ENCODE assay signal across 1 cellular context in the genomic region with DNA sequence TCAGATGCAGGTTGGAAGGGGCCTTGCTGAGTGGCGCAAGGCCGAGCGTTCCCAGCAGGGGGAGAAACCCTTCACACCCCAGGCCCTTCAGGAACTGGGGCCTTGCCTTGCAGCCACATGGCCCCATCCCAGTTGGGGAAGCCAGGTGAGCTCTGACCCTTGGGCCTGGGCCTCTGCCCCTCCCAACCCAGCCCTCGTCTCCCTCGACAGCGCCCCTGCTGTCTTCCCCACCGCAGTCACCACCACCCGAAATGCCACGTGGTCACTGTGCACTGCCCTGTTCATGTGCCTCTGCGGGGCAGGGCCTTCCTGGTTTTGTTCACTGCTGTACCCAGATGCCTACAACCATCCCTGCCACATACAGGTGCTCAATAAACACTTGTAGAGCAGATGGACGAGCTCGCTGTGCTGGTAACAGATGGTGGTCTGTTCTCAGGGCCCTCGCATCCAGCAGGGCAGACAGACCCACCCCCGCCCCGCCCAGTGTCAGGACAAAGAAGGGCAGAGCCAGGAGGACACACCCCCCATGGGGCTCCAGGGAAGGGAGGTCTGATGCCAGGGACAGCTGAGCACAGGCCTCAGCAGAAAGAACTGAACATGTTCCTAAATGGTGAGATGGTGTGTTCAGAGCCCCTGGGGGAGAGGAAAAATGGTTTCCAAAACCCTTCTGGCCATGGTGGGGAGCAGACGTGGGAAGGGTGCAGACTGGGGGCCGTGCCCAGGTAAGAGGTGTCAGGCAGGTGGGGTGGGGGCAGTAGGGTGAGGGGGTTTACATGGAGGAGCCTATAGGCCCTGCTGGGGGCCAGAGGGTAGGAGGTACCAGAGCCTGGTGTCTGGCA.
TF ChIP-seq lines count a peak whose summit lies in the region.

No MANE protein-coding gene starts in this region.

TF ChIP-seq in HepG2, 621 proteins besides CTCF, POLR2A, EP300 and RAD21 (continued from another document and continues in another):
- TF ChIP-seq, protein P1, sequence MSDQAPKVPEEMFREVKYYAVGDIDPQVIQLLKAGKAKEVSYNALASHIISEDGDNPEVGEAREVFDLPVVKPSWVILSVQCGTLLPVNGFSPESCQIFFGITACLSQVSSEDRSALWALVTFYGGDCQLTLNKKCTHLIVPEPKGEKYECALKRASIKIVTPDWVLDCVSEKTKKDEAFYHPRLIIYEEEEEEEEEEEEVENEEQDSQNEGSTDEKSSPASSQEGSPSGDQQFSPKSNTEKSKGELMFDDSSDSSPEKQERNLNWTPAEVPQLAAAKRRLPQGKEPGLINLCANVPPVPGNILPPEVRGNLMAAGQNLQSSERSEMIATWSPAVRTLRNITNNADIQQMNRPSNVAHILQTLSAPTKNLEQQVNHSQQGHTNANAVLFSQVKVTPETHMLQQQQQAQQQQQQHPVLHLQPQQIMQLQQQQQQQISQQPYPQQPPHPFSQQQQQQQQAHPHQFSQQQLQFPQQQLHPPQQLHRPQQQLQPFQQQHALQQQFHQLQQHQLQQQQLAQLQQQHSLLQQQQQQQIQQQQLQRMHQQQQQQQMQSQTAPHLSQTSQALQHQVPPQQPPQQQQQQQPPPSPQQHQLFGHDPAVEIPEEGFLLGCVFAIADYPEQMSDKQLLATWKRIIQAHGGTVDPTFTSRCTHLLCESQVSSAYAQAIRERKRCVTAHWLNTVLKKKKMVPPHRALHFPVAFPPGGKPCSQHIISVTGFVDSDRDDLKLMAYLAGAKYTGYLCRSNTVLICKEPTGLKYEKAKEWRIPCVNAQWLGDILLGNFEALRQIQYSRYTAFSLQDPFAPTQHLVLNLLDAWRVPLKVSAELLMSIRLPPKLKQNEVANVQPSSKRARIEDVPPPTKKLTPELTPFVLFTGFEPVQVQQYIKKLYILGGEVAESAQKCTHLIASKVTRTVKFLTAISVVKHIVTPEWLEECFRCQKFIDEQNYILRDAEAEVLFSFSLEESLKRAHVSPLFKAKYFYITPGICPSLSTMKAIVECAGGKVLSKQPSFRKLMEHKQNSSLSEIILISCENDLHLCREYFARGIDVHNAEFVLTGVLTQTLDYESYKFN (CRISPR knock-in tag; conservative IDR thresholded peaks at IDR 0.05), result peak; percentile 48
- TF ChIP-seq SP5 (CRISPR knock-in tag; IDR thresholded peaks at IDR 0.05; ENCODE audit: borderline replicate concordance, low read depth) (peak; percentile 78), RORA (CRISPR knock-in tag; IDR thresholded peaks at IDR 0.05) (no peak), HDAC2 (CRISPR knock-in tag; IDR thresholded peaks at IDR 0.05) (peak; percentile 79; the same call in 1 of the 2 replicates), ZNF616 (CRISPR knock-in tag; IDR thresholded peaks at IDR 0.05; ENCODE audit: low read depth) (0 out of 2 replicates have a peak, but pooled peaks have one; percentile 56), PHF21A (CRISPR knock-in tag; IDR thresholded peaks at IDR 0.05) (peak; percentile 79), ZNF644 (CRISPR knock-in tag; IDR thresholded peaks at IDR 0.05; ENCODE audit: low read depth) (peak; percentile 66; the same call in 1 of the 2 replicates), CREB1 (IDR thresholded peaks at IDR 0.05) (0 out of 2 replicates have a peak, but pooled peaks have one; percentile 19), CREB1 (CRISPR knock-in tag; IDR thresholded peaks at IDR 0.05) (no peak), IKZF1 (IDR thresholded peaks at IDR 0.05) (no peak), FOXA1 (IDR thresholded peaks at IDR 0.05) (no peak), FOXA1 (CRISPR knock-in tag; IDR thresholded peaks at IDR 0.05) (0 out of 2 replicates have a peak, but pooled peaks have one; percentile 40), AHR (CRISPR knock-in tag; IDR thresholded peaks at IDR 0.05) (no peak), STAT5B (CRISPR knock-in tag; IDR thresholded peaks at IDR 0.05) (no peak), TARDBP (CRISPR knock-in tag; IDR thresholded peaks at IDR 0.05) (peak; percentile 83), ZMYM4 (CRISPR knock-in tag; IDR thresholded peaks at IDR 0.05) (peak; percentile 52; the same call in 1 of the 2 replicates), ZNF138 (CRISPR knock-in tag; IDR thresholded peaks at IDR 0.05; ENCODE audit: low read depth) (no peak), ZNF552 (CRISPR knock-in tag; IDR thresholded peaks at IDR 0.05; ENCODE audit: borderline replicate concordance) (peak; percentile 45; the same call in 1 of the 2 replicates), ZNF556 (CRISPR knock-in tag; IDR thresholded peaks at IDR 0.05; ENCODE audit: borderline replicate concordance) (peak; percentile 54; the same call in 1 of the 2 replicates), KAT7 (CRISPR knock-in tag; IDR thresholded peaks at IDR 0.05; ENCODE audit: borderline replicate concordance) (peak; percentile 65; the same call in 1 of the 2 replicates), ZNF749 (CRISPR knock-in tag; IDR thresholded peaks at IDR 0.05; ENCODE audit: borderline replicate concordance) (peak; percentile 71; the same call in 1 of the 2 replicates), NAIF1 (CRISPR knock-in tag; IDR thresholded peaks at IDR 0.05; ENCODE audit: borderline replicate concordance) (no peak), MYC (CRISPR knock-in tag; IDR thresholded peaks at IDR 0.05; ENCODE audit: borderline replicate concordance) (peak; percentile 100), ARHGAP35 (CRISPR knock-in tag; IDR thresholded peaks at IDR 0.05; ENCODE audit: borderline replicate concordance) (0 out of 2 replicates have a peak, but pooled peaks have one; percentile 52)
- TF ChIP-seq, protein P2, sequence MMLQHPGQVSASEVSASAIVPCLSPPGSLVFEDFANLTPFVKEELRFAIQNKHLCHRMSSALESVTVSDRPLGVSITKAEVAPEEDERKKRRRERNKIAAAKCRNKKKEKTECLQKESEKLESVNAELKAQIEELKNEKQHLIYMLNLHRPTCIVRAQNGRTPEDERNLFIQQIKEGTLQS (CRISPR knock-in tag; IDR thresholded peaks at IDR 0.05), result 0 out of 2 replicates have a peak, but pooled peaks have one; percentile 37
- TF ChIP-seq, protein P3, sequence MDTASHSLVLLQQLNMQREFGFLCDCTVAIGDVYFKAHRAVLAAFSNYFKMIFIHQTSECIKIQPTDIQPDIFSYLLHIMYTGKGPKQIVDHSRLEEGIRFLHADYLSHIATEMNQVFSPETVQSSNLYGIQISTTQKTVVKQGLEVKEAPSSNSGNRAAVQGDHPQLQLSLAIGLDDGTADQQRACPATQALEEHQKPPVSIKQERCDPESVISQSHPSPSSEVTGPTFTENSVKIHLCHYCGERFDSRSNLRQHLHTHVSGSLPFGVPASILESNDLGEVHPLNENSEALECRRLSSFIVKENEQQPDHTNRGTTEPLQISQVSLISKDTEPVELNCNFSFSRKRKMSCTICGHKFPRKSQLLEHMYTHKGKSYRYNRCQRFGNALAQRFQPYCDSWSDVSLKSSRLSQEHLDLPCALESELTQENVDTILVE (CRISPR knock-in tag; IDR thresholded peaks at IDR 0.05), result 0 out of 2 replicates have a peak, but pooled peaks have one; percentile 30
- TF ChIP-seq, protein P4, sequence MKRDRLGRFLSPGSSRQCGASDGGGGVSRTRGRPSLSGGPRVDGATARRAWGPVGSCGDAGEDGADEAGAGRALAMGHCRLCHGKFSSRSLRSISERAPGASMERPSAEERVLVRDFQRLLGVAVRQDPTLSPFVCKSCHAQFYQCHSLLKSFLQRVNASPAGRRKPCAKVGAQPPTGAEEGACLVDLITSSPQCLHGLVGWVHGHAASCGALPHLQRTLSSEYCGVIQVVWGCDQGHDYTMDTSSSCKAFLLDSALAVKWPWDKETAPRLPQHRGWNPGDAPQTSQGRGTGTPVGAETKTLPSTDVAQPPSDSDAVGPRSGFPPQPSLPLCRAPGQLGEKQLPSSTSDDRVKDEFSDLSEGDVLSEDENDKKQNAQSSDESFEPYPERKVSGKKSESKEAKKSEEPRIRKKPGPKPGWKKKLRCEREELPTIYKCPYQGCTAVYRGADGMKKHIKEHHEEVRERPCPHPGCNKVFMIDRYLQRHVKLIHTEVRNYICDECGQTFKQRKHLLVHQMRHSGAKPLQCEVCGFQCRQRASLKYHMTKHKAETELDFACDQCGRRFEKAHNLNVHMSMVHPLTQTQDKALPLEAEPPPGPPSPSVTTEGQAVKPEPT (CRISPR knock-in tag; IDR thresholded peaks at IDR 0.05; ENCODE audit: low read depth), result peak; percentile 68; the same call in 1 of the 2 replicates
- TF ChIP-seq, protein P5, sequence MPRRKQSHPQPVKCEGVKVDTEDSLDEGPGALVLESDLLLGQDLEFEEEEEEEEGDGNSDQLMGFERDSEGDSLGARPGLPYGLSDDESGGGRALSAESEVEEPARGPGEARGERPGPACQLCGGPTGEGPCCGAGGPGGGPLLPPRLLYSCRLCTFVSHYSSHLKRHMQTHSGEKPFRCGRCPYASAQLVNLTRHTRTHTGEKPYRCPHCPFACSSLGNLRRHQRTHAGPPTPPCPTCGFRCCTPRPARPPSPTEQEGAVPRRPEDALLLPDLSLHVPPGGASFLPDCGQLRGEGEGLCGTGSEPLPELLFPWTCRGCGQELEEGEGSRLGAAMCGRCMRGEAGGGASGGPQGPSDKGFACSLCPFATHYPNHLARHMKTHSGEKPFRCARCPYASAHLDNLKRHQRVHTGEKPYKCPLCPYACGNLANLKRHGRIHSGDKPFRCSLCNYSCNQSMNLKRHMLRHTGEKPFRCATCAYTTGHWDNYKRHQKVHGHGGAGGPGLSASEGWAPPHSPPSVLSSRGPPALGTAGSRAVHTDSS (CRISPR knock-in tag; conservative IDR thresholded peaks at IDR 0.05), result no peak
- TF ChIP-seq, protein P6, sequence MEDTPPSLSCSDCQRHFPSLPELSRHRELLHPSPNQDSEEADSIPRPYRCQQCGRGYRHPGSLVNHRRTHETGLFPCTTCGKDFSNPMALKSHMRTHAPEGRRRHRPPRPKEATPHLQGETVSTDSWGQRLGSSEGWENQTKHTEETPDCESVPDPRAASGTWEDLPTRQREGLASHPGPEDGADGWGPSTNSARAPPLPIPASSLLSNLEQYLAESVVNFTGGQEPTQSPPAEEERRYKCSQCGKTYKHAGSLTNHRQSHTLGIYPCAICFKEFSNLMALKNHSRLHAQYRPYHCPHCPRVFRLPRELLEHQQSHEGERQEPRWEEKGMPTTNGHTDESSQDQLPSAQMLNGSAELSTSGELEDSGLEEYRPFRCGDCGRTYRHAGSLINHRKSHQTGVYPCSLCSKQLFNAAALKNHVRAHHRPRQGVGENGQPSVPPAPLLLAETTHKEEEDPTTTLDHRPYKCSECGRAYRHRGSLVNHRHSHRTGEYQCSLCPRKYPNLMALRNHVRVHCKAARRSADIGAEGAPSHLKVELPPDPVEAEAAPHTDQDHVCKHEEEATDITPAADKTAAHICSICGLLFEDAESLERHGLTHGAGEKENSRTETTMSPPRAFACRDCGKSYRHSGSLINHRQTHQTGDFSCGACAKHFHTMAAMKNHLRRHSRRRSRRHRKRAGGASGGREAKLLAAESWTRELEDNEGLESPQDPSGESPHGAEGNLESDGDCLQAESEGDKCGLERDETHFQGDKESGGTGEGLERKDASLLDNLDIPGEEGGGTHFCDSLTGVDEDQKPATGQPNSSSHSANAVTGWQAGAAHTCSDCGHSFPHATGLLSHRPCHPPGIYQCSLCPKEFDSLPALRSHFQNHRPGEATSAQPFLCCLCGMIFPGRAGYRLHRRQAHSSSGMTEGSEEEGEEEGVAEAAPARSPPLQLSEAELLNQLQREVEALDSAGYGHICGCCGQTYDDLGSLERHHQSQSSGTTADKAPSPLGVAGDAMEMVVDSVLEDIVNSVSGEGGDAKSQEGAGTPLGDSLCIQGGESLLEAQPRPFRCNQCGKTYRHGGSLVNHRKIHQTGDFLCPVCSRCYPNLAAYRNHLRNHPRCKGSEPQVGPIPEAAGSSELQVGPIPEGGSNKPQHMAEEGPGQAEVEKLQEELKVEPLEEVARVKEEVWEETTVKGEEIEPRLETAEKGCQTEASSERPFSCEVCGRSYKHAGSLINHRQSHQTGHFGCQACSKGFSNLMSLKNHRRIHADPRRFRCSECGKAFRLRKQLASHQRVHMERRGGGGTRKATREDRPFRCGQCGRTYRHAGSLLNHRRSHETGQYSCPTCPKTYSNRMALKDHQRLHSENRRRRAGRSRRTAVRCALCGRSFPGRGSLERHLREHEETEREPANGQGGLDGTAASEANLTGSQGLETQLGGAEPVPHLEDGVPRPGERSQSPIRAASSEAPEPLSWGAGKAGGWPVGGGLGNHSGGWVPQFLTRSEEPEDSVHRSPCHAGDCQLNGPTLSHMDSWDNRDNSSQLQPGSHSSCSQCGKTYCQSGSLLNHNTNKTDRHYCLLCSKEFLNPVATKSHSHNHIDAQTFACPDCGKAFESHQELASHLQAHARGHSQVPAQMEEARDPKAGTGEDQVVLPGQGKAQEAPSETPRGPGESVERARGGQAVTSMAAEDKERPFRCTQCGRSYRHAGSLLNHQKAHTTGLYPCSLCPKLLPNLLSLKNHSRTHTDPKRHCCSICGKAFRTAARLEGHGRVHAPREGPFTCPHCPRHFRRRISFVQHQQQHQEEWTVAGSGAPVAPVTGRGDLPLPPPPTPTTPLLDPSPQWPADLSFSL (CRISPR knock-in tag; IDR thresholded peaks at IDR 0.05), result no peak
- TF ChIP-seq, protein P7, sequence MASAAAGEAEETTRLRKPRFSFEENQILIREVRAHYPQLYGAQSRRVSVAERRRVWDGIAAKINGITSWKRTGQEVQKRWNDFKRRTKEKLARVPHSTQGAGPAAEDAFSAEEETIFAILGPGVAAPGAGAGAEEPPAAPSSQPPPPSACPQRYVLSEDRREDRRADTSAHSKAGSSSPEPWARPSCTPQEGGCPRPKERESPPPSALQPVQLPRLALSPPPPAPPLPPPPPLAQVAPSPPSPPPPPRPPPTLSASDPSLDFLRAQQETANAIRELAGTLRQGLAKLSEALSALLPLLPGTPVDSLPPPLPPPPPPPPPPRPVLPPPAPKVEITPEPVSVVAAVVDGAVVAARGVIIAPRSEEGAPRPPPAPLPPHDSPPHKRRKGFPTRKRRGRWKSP (CRISPR knock-in tag; IDR thresholded peaks at IDR 0.05), result peak; percentile 61; the same call in 1 of the 2 replicates
- TF ChIP-seq, protein P8, sequence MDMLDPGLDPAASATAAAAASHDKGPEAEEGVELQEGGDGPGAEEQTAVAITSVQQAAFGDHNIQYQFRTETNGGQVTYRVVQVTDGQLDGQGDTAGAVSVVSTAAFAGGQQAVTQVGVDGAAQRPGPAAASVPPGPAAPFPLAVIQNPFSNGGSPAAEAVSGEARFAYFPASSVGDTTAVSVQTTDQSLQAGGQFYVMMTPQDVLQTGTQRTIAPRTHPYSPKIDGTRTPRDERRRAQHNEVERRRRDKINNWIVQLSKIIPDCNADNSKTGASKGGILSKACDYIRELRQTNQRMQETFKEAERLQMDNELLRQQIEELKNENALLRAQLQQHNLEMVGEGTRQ (IDR thresholded peaks at IDR 0.05; ENCODE audit: low read depth, low read length), result peak; percentile 51
- TF ChIP-seq, protein P8 (CRISPR knock-in tag; IDR thresholded peaks at IDR 0.05; ENCODE audit: borderline replicate concordance), result peak; percentile 76; the same call in 1 of the 2 replicates
- TF ChIP-seq, protein P9, sequence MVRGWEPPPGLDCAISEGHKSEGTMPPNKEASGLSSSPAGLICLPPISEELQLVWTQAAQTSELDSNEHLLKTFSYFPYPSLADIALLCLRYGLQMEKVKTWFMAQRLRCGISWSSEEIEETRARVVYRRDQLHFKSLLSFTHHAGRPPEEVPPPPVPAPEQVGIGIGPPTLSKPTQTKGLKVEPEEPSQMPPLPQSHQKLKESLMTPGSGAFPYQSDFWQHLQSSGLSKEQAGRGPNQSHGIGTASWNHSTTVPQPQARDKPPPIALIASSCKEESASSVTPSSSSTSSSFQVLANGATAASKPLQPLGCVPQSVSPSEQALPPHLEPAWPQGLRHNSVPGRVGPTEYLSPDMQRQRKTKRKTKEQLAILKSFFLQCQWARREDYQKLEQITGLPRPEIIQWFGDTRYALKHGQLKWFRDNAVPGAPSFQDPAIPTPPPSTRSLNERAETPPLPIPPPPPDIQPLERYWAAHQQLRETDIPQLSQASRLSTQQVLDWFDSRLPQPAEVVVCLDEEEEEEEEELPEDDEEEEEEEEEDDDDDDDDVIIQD (CRISPR knock-in tag; IDR thresholded peaks at IDR 0.05; ENCODE audit: low read depth), result peak; percentile 62; the same call in 1 of the 2 replicates
